In the genomic region with DNA sequence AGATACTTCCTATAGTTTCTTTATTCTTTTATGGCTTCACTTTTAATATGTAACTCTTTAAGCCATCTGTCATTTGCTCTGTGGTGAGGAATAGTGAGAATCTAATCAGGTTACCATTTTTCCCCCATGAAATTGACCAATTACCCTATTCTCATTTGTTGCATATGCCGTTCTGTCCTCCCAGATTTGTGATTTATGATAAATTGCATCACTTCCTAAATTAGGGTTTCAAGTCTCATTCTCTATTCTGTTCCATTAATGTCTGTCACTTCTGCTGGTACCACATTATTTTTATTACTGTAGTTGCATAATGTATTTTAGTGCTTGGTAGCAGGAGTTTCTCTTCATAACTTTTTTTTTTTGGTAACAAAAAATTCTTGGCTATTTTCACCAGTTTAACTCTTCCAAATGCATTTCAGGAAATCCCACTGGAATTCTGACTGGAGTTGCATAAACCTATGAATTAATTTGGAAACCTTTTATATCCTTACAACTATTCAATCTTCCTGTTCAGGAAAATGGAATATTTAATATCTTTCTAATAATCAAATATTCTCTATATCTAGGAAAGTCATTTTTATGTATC, we compare ENCODE assay signal across 10 cellular contexts. TPM values are rescaled to one million over a fixed set of nuclear protein-coding genes. Genes with fewer than 3 reads are reported as not detected.
DNase-seq lines count a peak whose midpoint lies in the region; ATAC-seq, FAIRE-seq and TF ChIP-seq lines count a peak whose summit lies in the region.
"Had no signal": no experiment of that assay in that cellular context is flagged by ENCODE, and none has a peak within 500 bp of the region (broad histone marks: within the 10 kb centered on the region; RNA-seq: fewer than 3 reads in every experiment).

No MANE protein-coding gene starts in this region.

- TF ChIP-seq POLR2A in GM12891 (IDR thresholded peaks at IDR 0.05; ENCODE audit: low read depth, low read length) (no peak), adrenal gland (IDR thresholded peaks at IDR 0.05) (no peak)

- H3K36me3 Mint-ChIP-seq in nephron (ENCODE audit: low read depth): peaks cover 4% of the 10 kb centered on the region

- no peaks in the 10 kb centered on the region for H3K9me3 Mint-ChIP-seq in nephron

- H3K4me1 Mint-ChIP-seq in nephron: peaks cover 30% of the 10 kb centered on the region

- H3K27ac Mint-ChIP-seq in nephron: peak overlapping the region; percentile 2 to 62 (median 18)

- H3K4me1 ChIP-seq in adrenal gland (replicated peaks in 1 of 2): peaks cover 11 to 46% of the 10 kb centered on the region in 2 donors
- H3K4me1 ChIP-seq: prostate gland had no signal

- no peaks in the 10 kb centered on the region for H3K27me3 Mint-ChIP-seq in nephron (ENCODE audit: low read depth)

- ATAC-seq in HG03521 (IDR thresholded peaks at IDR 0.05; ENCODE audit: unreplicated experiment): no peak

- H3K9me3 ChIP-seq in adrenal gland (replicated peaks in 1 of 3): no peaks in the 10 kb centered on the region
- H3K9me3 ChIP-seq: prostate gland had no signal

- 31 to 48% (median 37%) methylated on average over 1 of the region's 1 CpG for WGBS in adrenal gland, 4 donors

- H3K36me3 ChIP-seq in adrenal gland (replicated peaks in 1 of 2): no peaks in the 10 kb centered on the region
- H3K36me3 ChIP-seq: prostate gland had no signal

- no peak overlapping the region for H3K4me3 ChIP-seq in adrenal gland
- H3K4me3 ChIP-seq: prostate gland had no signal

- intact Hi-C loops in adrenal gland (cut with DNase I): loop anchor here in 1 of 2 donors (10.0 kb wide), 1 partner anchor 51 kb away; no protein-coding TSS in a partner anchor
- intact Hi-C loops in head of caudate nucleus (cut with DNase I): no loop called here

- peak; percentile 72 for FAIRE-seq in GM12891 (lab: Jason Lieb, UNC)

- H3K4me3 Mint-ChIP-seq in nephron: no peak overlapping the region

- DNase-seq in GM12891 (ENCODE audit: insufficient read length, low spot score): no peak
- DNase-seq in LHCN-M2 (ENCODE audit: low read depth): peak; percentile 56
- no peak for DNase-seq in adrenal gland
- no peak for DNase-seq in dedifferentiated amniotic fluid mesenchymal stem cell (ENCODE audit: extremely low spot score)
- DNase-seq in head of caudate nucleus: no peak
- no peak for DNase-seq in putamen (ENCODE audit: low spot score)
- DNase-seq: NCI-H2171 treated with DMSO at 0.1 percent for 48 hours had no signal

- no peaks in the 10 kb centered on the region for H3K27me3 ChIP-seq in adrenal gland

- TF ChIP-seq CTCF in adrenal gland (IDR thresholded peaks at IDR 0.05): no peak
- no peak for TF ChIP-seq CTCF in nephron (IDR thresholded peaks at IDR 0.05; ENCODE audit: unreplicated experiment in 3 of 3)

- H3K27ac ChIP-seq in adrenal gland: peak overlapping the region in 4 of 5 donors; percentile 22 to 83 (median 58)
- H3K27ac ChIP-seq: prostate gland had no signal

TF ChIP-seq in GM12891, 5 proteins besides CTCF, POLR2A, EP300 and RAD21:
- no peak for TF ChIP-seq POLR2AphosphoS5 (IDR thresholded peaks at IDR 0.05; ENCODE audit: low read depth, low read length)
- TF ChIP-seq SPI1 (IDR thresholded peaks at IDR 0.05; ENCODE audit: low read depth, low read length): peak; percentile 48; the same call in 1 of the 2 replicates

RNA-seq across cellular contexts. Expression of gene FAM133B, which starts 44.0 kb away (rescaled TPM):
- polyA plus RNA-seq in GM12891 (2012; ENCODE audit: low read depth, missing spikeins): 17.2 TPM
- 25.6 and 30.0 TPM in 2 replicates for total RNA-seq in LHCN-M2 (2014; rRNA removed)
- 14.7 TPM for polyA plus RNA-seq in LHCN-M2 (2012)
- 10 to 100 TPM in 7 of 8 donors, 1 to 10 TPM in 1; 8.7 to 31.1 (median 16.4) TPM for total RNA-seq in adrenal gland
- 10 to 100 TPM; 25.8 to 40.1 (median 29.9) TPM for polyA plus RNA-seq in adrenal gland
